Comparison of ENCODE assay signal across 8 cellular contexts in the genomic region with DNA sequence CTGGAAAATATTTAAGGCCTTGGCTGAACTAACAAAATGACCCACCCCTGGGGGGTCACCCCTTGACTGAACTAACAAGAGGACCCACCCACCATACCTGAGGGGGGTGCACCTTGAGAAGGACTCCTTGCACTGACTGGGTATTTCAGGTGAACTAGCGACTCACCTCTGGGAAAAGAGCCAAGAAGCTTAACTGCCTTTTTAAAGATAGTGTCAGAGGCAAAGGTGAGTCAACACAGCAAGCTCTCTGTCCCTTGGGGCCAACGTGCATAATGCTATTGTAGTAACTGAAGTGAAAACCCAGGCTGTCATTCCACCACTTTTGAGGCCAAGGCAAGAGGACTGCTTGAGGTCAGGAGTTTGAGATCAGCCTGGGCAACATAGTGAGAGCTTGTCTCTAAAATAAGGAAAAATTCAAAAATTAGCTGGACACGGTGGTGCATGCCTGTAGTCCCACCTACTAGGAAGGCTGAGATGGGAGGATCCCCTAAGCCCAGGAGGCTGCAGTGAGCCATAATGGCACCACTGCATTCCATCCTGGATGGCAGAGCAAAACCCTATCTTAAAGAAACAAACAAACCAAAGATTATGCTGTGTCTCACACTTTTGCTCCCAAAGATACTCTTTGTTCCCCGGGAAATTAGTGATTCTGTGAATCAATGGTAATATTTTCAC. TPM values are rescaled to one million over a fixed set of nuclear protein-coding genes. Genes with fewer than 3 reads are reported as not detected.
A peak's percentile ranks its signal among the peaks of the same experiment; 100 is the strongest.
DNase-seq lines count a peak whose midpoint lies in the region; ATAC-seq, FAIRE-seq and TF ChIP-seq lines count a peak whose summit lies in the region.

No MANE protein-coding gene starts in this region.

- peaks cover 0 to 9% of the 10 kb centered on the region in 2 experiments; a peak in 2 of 4 replicates for H3K4me1 ChIP-seq in SK-N-SH (ENCODE audit: control insufficient read depth in 1 of 2, insufficient read depth in 2 of 2, low read depth in 1 of 2, low read length in 1 of 2)

- H3K9me3 Mint-ChIP-seq in naive thymus-derived CD8-positive, alpha-beta T cell, result peaks cover 0 to 15% (median 7%) of the 10 kb centered on the region in 9 donors

- H2AFZ ChIP-seq in SK-N-SH (ENCODE audit: low read depth), result no peak overlapping the region

- 73% methylated on average over 3 of the region's 4 CpGs for WGBS in SK-N-SH (ENCODE audit: low lambda C conversion rate)

- TF ChIP-seq EP300 in SK-N-SH (IDR thresholded peaks at IDR 0.05; ENCODE audit: borderline replicate concordance in 1 of 2, low read depth in 1 of 2, low read length in 1 of 2), result no peak

- H3K27me3 Mint-ChIP-seq in naive thymus-derived CD8-positive, alpha-beta T cell, result peaks cover 5 to 36% (median 17%) of the 10 kb centered on the region in 5 donors

- H3K79me2 ChIP-seq in SK-N-SH (ENCODE audit: insufficient read depth), result no peaks in the 10 kb centered on the region

- no peak overlapping the region for H3K27ac ChIP-seq in SK-N-SH (ENCODE audit: low read depth in 2 of 2, low read length in 1 of 2)

- peak overlapping the region; percentile 33; the same call in 1 of the 2 replicates for H3K4me2 ChIP-seq in SK-N-SH

- POLR2A ChIA-PET in SK-N-SH (lab: Yijun Ruan, JAX), result no interaction called here
- POLR2A ChIA-PET in naive thymus-derived CD8-positive, alpha-beta T cell (lab: Charles Lee), result no interaction called here

- H3K4me3 ChIP-seq in SK-N-SH (ENCODE audit: low read depth in 2 of 2, low read length in 1 of 2), result no peak overlapping the region

- no peaks in the 10 kb centered on the region for H3K27me3 ChIP-seq in SK-N-SH (ENCODE audit: insufficient read depth)

- peaks cover 0 to 11% (median 10%) of the 10 kb centered on the region in 3 donors for H3K36me3 Mint-ChIP-seq in naive thymus-derived CD8-positive, alpha-beta T cell

- DNase-seq in D721Med (ENCODE audit: insufficient read length, low spot score), result no peak
- no peak for DNase-seq in SK-N-SH
- DNase-seq in left lobe of liver (ENCODE audit: low spot score), result no peak
- no peak for DNase-seq in amygdala (lab: John Stamatoyannopoulos, UW)
- no peak for DNase-seq in naive thymus-derived CD8-positive, alpha-beta T cell

- peak; percentile 21 for FAIRE-seq in D721Med (lab: Jason Lieb, UNC)

- ATAC-seq in HG03139 (IDR thresholded peaks at IDR 0.05; ENCODE audit: unreplicated experiment) (peak; percentile 60), left lobe of liver (peak; percentile 96), GM19467 (IDR thresholded peaks at IDR 0.05; ENCODE audit: unreplicated experiment) (no peak), GM19328 (IDR thresholded peaks at IDR 0.05; ENCODE audit: unreplicated experiment) (no peak)
- no peak for ATAC-seq in naive thymus-derived CD8-positive, alpha-beta T cell

- H3K36me3 ChIP-seq in SK-N-SH (replicated peaks in 1 of 2; ENCODE audit: control insufficient read depth in 1 of 2, insufficient read depth in 2 of 2, low read length in 1 of 2), result no peaks in the 10 kb centered on the region

- H3K4me1 Mint-ChIP-seq in naive thymus-derived CD8-positive, alpha-beta T cell, result no peaks in the 10 kb centered on the region

- CTCF ChIA-PET in SK-N-SH (lab: Yijun Ruan, JAX), result no interaction called here

- H3K4me3 Mint-ChIP-seq in naive thymus-derived CD8-positive, alpha-beta T cell, result no peak overlapping the region

- peak overlapping the region in 1 of 10 donors; percentile 70 for H3K27ac Mint-ChIP-seq in naive thymus-derived CD8-positive, alpha-beta T cell

- H3K9me3 ChIP-seq in SK-N-SH, result no peaks in the 10 kb centered on the region

- no peaks in the 10 kb centered on the region for H3K9me2 ChIP-seq in SK-N-SH

- H3K9ac ChIP-seq in SK-N-SH, result no peak overlapping the region

- no peak for TF ChIP-seq RAD21 in SK-N-SH (IDR thresholded peaks at IDR 0.05; ENCODE audit: low read length)

- no peak for TF ChIP-seq CTCF in D721Med (IDR thresholded peaks at IDR 0.05; ENCODE audit: insufficient read depth, missing control alignments)
- no peak for TF ChIP-seq CTCF in SK-N-SH (IDR thresholded peaks at IDR 0.05)

- peaks cover 6% of the 10 kb centered on the region for H3F3A ChIP-seq in SK-N-SH (replicated peaks; ENCODE audit: insufficient read depth)

- H4K20me1 ChIP-seq in SK-N-SH (ENCODE audit: insufficient read depth), result no peaks in the 10 kb centered on the region

TF ChIP-seq in SK-N-SH, 30 proteins besides CTCF, POLR2A, EP300 and RAD21 (continues in another document):
- TF ChIP-seq SIN3A (IDR thresholded peaks at IDR 0.05; ENCODE audit: borderline replicate concordance, low read depth, low read length) (no peak), NFIC (IDR thresholded peaks at IDR 0.05; ENCODE audit: borderline replicate concordance) (peak; percentile 76), RCOR1 (IDR thresholded peaks at IDR 0.05; ENCODE audit: low read length) (no peak), REST (IDR thresholded peaks at IDR 0.05; ENCODE audit: low read depth, low read length) (no peak), FOSL2 (IDR thresholded peaks at IDR 0.05; ENCODE audit: borderline replicate concordance, low read depth) (peak; percentile 44; the same call in 1 of the 2 replicates), EZH2phosphoT487 (IDR thresholded peaks at IDR 0.05; ENCODE audit: borderline replicate concordance, low read depth) (no peak), GABPA (IDR thresholded peaks at IDR 0.05; ENCODE audit: low read depth) (no peak), POLR2AphosphoS5 (IDR thresholded peaks at IDR 0.05; ENCODE audit: low read depth, low read length) (no peak), GATA2 (CRISPR knock-in tag; IDR thresholded peaks at IDR 0.05) (no peak)
- TF ChIP-seq, protein P1, sequence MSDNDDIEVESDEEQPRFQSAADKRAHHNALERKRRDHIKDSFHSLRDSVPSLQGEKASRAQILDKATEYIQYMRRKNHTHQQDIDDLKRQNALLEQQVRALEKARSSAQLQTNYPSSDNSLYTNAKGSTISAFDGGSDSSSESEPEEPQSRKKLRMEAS (IDR thresholded peaks at IDR 0.05; ENCODE audit: low read depth), result no peak
- TF ChIP-seq, protein P2, sequence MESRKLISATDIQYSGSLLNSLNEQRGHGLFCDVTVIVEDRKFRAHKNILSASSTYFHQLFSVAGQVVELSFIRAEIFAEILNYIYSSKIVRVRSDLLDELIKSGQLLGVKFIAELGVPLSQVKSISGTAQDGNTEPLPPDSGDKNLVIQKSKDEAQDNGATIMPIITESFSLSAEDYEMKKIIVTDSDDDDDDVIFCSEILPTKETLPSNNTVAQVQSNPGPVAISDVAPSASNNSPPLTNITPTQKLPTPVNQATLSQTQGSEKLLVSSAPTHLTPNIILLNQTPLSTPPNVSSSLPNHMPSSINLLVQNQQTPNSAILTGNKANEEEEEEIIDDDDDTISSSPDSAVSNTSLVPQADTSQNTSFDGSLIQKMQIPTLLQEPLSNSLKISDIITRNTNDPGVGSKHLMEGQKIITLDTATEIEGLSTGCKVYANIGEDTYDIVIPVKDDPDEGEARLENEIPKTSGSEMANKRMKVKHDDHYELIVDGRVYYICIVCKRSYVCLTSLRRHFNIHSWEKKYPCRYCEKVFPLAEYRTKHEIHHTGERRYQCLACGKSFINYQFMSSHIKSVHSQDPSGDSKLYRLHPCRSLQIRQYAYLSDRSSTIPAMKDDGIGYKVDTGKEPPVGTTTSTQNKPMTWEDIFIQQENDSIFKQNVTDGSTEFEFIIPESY (IDR thresholded peaks at IDR 0.05; ENCODE audit: borderline replicate concordance, low read depth), result no peak
- TF ChIP-seq, protein P3, sequence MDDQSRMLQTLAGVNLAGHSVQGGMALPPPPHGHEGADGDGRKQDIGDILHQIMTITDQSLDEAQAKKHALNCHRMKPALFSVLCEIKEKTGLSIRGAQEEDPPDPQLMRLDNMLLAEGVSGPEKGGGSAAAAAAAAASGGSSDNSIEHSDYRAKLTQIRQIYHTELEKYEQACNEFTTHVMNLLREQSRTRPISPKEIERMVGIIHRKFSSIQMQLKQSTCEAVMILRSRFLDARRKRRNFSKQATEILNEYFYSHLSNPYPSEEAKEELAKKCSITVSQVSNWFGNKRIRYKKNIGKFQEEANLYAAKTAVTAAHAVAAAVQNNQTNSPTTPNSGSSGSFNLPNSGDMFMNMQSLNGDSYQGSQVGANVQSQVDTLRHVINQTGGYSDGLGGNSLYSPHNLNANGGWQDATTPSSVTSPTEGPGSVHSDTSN (IDR thresholded peaks at IDR 0.05), result no peak

RNA-seq across cellular contexts. Expression of gene ZCCHC2, which starts 36.4 kb away (rescaled TPM):
- polyA plus RNA-seq in SK-N-SH (2012; rRNA removed), result 6.7 and 7.3 TPM in 2 replicates
- 4.2 and 5.0 TPM in 2 replicates for polyA plus RNA-seq in SK-N-SH (2012; cell fraction: cytosol; rRNA removed)
- polyA plus RNA-seq in SK-N-SH (2012; cell fraction: nucleus; rRNA removed), result 10.4 and 14.4 TPM in 2 replicates
- 23.9 TPM for total RNA-seq in left lobe of liver
- 10 to 100 TPM; 53.9 to 55.8 TPM for total RNA-seq in naive thymus-derived CD8-positive, alpha-beta T cell
- 1 to 10 TPM; 1.8 to 2.6 (median 2.6) TPM for polyA plus RNA-seq in naive thymus-derived CD8-positive, alpha-beta T cell

Comparison
In these comparisons a context has a peak if more than half of its experiments do, and no peak if none do; other contexts are left out.
1. ATAC-seq: peak in HG03139 (single experiment) and left lobe of liver (single experiment); none in naive thymus-derived CD8-positive, alpha-beta T cell (0 of 2), GM19467 (single experiment) and GM19328 (single experiment).